Comparison of ENCODE assay signal across 1 cellular context in the genomic region with DNA sequence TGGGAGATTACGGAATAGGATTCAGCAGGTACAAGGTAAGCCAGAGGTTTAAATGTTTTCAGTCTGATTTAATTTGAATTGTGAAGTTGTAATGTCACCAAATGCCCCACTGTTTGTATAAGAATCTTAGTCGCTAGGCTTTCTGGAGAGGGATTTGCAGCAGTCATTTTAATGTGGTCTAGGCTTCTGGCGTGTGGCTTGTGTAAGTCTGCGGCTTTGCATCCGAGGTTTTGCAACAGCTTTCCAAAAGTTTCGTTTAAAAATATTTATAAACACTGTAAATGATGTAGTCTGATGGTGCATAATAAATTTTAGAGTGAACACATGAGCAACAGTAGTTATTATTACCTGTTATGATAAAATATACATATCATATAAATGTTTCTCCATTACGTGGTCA.
TF ChIP-seq lines count a peak whose summit lies in the region.

No MANE protein-coding gene starts in this region.

TF ChIP-seq in GM23338, 12 proteins besides CTCF, POLR2A, EP300 and RAD21 (continued from another document):
- TF ChIP-seq, protein P1, sequence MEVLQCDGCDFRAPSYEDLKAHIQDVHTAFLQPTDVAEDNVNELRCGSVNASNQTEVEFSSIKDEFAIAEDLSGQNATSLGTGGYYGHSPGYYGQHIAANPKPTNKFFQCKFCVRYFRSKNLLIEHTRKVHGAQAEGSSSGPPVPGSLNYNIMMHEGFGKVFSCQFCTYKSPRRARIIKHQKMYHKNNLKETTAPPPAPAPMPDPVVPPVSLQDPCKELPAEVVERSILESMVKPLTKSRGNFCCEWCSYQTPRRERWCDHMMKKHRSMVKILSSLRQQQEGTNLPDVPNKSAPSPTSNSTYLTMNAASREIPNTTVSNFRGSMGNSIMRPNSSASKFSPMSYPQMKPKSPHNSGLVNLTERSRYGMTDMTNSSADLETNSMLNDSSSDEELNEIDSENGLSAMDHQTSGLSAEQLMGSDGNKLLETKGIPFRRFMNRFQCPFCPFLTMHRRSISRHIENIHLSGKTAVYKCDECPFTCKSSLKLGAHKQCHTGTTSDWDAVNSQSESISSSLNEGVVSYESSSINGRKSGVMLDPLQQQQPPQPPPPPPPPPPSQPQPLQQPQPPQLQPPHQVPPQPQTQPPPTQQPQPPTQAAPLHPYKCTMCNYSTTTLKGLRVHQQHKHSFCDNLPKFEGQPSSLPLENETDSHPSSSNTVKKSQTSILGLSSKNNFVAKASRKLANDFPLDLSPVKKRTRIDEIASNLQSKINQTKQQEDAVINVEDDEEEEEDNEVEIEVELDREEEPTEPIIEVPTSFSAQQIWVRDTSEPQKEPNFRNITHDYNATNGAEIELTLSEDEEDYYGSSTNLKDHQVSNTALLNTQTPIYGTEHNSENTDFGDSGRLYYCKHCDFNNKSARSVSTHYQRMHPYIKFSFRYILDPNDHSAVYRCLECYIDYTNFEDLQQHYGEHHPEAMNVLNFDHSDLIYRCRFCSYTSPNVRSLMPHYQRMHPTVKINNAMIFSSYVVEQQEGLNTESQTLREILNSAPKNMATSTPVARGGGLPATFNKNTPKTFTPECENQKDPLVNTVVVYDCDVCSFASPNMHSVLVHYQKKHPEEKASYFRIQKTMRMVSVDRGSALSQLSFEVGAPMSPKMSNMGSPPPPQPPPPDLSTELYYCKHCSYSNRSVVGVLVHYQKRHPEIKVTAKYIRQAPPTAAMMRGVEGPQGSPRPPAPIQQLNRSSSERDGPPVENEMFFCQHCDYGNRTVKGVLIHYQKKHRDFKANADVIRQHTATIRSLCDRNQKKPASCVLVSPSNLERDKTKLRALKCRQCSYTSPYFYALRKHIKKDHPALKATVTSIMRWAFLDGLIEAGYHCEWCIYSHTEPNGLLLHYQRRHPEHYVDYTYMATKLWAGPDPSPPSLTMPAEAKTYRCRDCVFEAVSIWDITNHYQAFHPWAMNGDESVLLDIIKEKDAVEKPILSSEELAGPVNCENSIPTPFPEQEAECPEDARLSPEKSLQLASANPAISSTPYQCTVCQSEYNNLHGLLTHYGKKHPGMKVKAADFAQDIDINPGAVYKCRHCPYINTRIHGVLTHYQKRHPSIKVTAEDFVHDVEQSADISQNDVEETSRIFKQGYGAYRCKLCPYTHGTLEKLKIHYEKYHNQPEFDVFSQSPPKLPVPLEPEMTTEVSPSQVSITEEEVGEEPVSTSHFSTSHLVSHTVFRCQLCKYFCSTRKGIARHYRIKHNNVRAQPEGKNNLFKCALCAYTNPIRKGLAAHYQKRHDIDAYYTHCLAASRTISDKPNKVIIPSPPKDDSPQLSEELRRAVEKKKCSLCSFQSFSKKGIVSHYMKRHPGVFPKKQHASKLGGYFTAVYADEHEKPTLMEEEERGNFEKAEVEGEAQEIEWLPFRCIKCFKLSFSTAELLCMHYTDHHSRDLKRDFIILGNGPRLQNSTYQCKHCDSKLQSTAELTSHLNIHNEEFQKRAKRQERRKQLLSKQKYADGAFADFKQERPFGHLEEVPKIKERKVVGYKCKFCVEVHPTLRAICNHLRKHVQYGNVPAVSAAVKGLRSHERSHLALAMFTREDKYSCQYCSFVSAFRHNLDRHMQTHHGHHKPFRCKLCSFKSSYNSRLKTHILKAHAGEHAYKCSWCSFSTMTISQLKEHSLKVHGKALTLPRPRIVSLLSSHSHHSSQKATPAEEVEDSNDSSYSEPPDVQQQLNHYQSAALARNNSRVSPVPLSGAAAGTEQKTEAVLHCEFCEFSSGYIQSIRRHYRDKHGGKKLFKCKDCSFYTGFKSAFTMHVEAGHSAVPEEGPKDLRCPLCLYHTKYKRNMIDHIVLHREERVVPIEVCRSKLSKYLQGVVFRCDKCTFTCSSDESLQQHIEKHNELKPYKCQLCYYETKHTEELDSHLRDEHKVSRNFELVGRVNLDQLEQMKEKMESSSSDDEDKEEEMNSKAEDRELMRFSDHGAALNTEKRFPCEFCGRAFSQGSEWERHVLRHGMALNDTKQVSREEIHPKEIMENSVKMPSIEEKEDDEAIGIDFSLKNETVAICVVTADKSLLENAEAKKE (CRISPR knock-in tag; IDR thresholded peaks at IDR 0.05), result no peak
- TF ChIP-seq CREB1 (CRISPR knock-in tag; IDR thresholded peaks at IDR 0.05; ENCODE audit: low read depth), result no peak
- no peak for TF ChIP-seq ZNF114 (CRISPR knock-in tag; IDR thresholded peaks at IDR 0.05)
- TF ChIP-seq EZH2 (IDR thresholded peaks at IDR 0.05; ENCODE audit: low read depth, unreplicated experiment), result no peak
- TF ChIP-seq, protein P2, sequence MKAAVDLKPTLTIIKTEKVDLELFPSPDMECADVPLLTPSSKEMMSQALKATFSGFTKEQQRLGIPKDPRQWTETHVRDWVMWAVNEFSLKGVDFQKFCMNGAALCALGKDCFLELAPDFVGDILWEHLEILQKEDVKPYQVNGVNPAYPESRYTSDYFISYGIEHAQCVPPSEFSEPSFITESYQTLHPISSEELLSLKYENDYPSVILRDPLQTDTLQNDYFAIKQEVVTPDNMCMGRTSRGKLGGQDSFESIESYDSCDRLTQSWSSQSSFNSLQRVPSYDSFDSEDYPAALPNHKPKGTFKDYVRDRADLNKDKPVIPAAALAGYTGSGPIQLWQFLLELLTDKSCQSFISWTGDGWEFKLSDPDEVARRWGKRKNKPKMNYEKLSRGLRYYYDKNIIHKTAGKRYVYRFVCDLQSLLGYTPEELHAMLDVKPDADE (IDR thresholded peaks at IDR 0.05), result no peak
